In genomic region chr17:44097110-44097810, GRCh38 we compare ENCODE assay signal across 10 cellular contexts. TPM values are rescaled to one million over a fixed set of nuclear protein-coding genes. Genes with fewer than 3 reads are reported as not detected.
DNase-seq lines count a peak whose midpoint lies in the region; ATAC-seq and TF ChIP-seq lines count a peak whose summit lies in the region.
"Had no signal": no experiment of that assay in that cellular context is flagged by ENCODE, and none has a peak within 500 bp of the region (broad histone marks: within the 10 kb centered on the region; RNA-seq: fewer than 3 reads in every experiment).

No MANE protein-coding gene starts in this region.

- no peak overlapping the region for H3K4me3 ChIP-seq in PC-3 (ENCODE audit: low read length)
- no peak overlapping the region for H3K4me3 ChIP-seq in esophagus muscularis mucosa
- no peak overlapping the region for H3K4me3 ChIP-seq in neural progenitor cell

- DNase-seq in AG20443 (ENCODE audit: low spot score) (peak; percentile 73), PC-3 (peak; percentile 22), esophagus muscularis mucosa (ENCODE audit: extremely low spot score) (no peak), neural progenitor cell (ENCODE audit: low spot score) (no peak), DMS 273 treated with DMSO at 0.1 percent for 48 hours (lab: John Stamatoyannopoulos, UW) (no peak), left colon (no peak)
- DNase-seq in activated CD4-positive, alpha-beta memory T cell treated with anti-CD3 and anti-CD28 coated beads, Interleukin-2, amount 10 ng/mL, durations not matched to agents 7 days and 5 days, result no peak
- DNase-seq: activated naive CD8-positive, alpha-beta T cell treated with anti-CD3 and anti-CD28 coated beads, Interleukin-2, amount 10 ng/mL, durations not matched to agents 7 days and 5 days; stimulated activated naive CD8-positive, alpha-beta T cell treated with anti-CD3 and anti-CD28 coated beads, Interleukin-15, amount 100 ng/mL, for 72 hours had no signal

- H3K9me3 ChIP-seq in PC-3 (ENCODE audit: low read length), result no peaks in the 10 kb centered on the region
- no peaks in the 10 kb centered on the region for H3K9me3 ChIP-seq in esophagus muscularis mucosa
- no peaks in the 10 kb centered on the region for H3K9me3 ChIP-seq in neural progenitor cell (ENCODE audit: low read depth)

- H3K79me2 ChIP-seq in PC-3 (ENCODE audit: low read length), result no peaks in the 10 kb centered on the region
- H3K79me2 ChIP-seq in neural progenitor cell (ENCODE audit: low read depth), result peaks cover 7% of the 10 kb centered on the region

- H4K20me1 ChIP-seq in PC-3 (ENCODE audit: low read length), result no peaks in the 10 kb centered on the region
- no peaks in the 10 kb centered on the region for H4K20me1 ChIP-seq in neural progenitor cell (ENCODE audit: low read depth)

- intact Hi-C loops in PC-3 (cut with micrococcal nuclease), result no loop called here
- intact Hi-C loops in esophagus muscularis mucosa (cut with DNase I), result no loop called here
- intact Hi-C loops in left colon (cut with DNase I, micrococcal nuclease), result no loop called here

- H3K4me1 Mint-ChIP-seq in neural progenitor cell, result peaks cover 43% of the 10 kb centered on the region
- peaks cover 10% of the 10 kb centered on the region for H3K4me1 Mint-ChIP-seq in activated CD4-positive, alpha-beta memory T cell treated with anti-CD3 and anti-CD28 coated beads, Interleukin-2, amount 10 ng/mL, durations not matched to agents 7 days and 5 days

- H3K9me3 Mint-ChIP-seq in neural progenitor cell, result no peaks in the 10 kb centered on the region
- no peaks in the 10 kb centered on the region for H3K9me3 Mint-ChIP-seq in activated CD4-positive, alpha-beta memory T cell treated with anti-CD3 and anti-CD28 coated beads, Interleukin-2, amount 10 ng/mL, durations not matched to agents 7 days and 5 days
- H3K9me3 Mint-ChIP-seq: activated naive CD8-positive, alpha-beta T cell treated with anti-CD3 and anti-CD28 coated beads, Interleukin-2, amount 10 ng/mL, durations not matched to agents 7 days and 5 days; stimulated activated naive CD8-positive, alpha-beta T cell treated with anti-CD3 and anti-CD28 coated beads, Interleukin-15, amount 100 ng/mL, for 72 hours had no signal

- BruUV-seq in PC-3 (replicated peaks; lab: Mats Ljungman, UMichigan), result no TSS peak

- H2AFZ ChIP-seq in PC-3 (ENCODE audit: low read length) (no peak overlapping the region), neural progenitor cell (replicated peaks) (no peak overlapping the region)

- peaks cover 5% of the 10 kb centered on the region for H3K27me3 Mint-ChIP-seq in neural progenitor cell (ENCODE audit: insufficient read depth, low read depth)
- no peaks in the 10 kb centered on the region for H3K27me3 Mint-ChIP-seq in activated CD4-positive, alpha-beta memory T cell treated with anti-CD3 and anti-CD28 coated beads, Interleukin-2, amount 10 ng/mL, durations not matched to agents 7 days and 5 days
- H3K27me3 Mint-ChIP-seq: activated naive CD8-positive, alpha-beta T cell treated with anti-CD3 and anti-CD28 coated beads, Interleukin-2, amount 10 ng/mL, durations not matched to agents 7 days and 5 days; stimulated activated naive CD8-positive, alpha-beta T cell treated with anti-CD3 and anti-CD28 coated beads, Interleukin-15, amount 100 ng/mL, for 72 hours had no signal

- 56% methylated on average over 7 of the region's 11 CpGs for WGBS in esophagus muscularis mucosa

- H3F3A ChIP-seq in PC-3 (ENCODE audit: low read length, unreplicated experiment) (no peaks in the 10 kb centered on the region), neural progenitor cell (ENCODE audit: low read depth) (peaks cover 36% of the 10 kb centered on the region)

- H3K27ac ChIP-seq in PC-3 (ENCODE audit: low read length) (no peak overlapping the region), esophagus muscularis mucosa (replicated peaks in 1 of 4) (peak overlapping the region; percentile 32 to 85 (median 72)), neural progenitor cell (peak overlapping the region; percentile 90)

- H3K36me3 Mint-ChIP-seq in neural progenitor cell, result no peaks in the 10 kb centered on the region
- H3K36me3 Mint-ChIP-seq in activated CD4-positive, alpha-beta memory T cell treated with anti-CD3 and anti-CD28 coated beads, Interleukin-2, amount 10 ng/mL, durations not matched to agents 7 days and 5 days (ENCODE audit: low read depth), result peaks cover 2% of the 10 kb centered on the region
- H3K36me3 Mint-ChIP-seq: activated naive CD8-positive, alpha-beta T cell treated with anti-CD3 and anti-CD28 coated beads, Interleukin-2, amount 10 ng/mL, durations not matched to agents 7 days and 5 days had no signal

- no peaks in the 10 kb centered on the region for H3K9me2 ChIP-seq in PC-3 (replicated peaks; ENCODE audit: low read length)

- CTCF ChIA-PET in PC-3 (lab: Charles Lee), result no interaction called here
- CTCF ChIA-PET in activated CD4-positive, alpha-beta memory T cell treated with anti-CD3 and anti-CD28 coated beads, Interleukin-2, amount 10 ng/mL, durations not matched to agents 7 days and 5 days (lab: Charles Lee), result interaction anchor here (0.9 kb wide), 1 partner anchor 19 kb away, joined by 3 read pairs; no protein-coding TSS in a partner anchor

- H3K36me3 ChIP-seq in PC-3 (ENCODE audit: low read depth, low read length), result no peaks in the 10 kb centered on the region
- peaks cover 13 to 27% (median 20%) of the 10 kb centered on the region in 4 donors for H3K36me3 ChIP-seq in esophagus muscularis mucosa
- H3K36me3 ChIP-seq in neural progenitor cell, result no peaks in the 10 kb centered on the region

- no peak overlapping the region for H3K9ac ChIP-seq in PC-3 (ENCODE audit: low read length)
- H3K9ac ChIP-seq in neural progenitor cell, result no peak overlapping the region

- H3K27me3 ChIP-seq in PC-3 (ENCODE audit: low read length) (no peaks in the 10 kb centered on the region), esophagus muscularis mucosa (no peaks in the 10 kb centered on the region), neural progenitor cell (no peaks in the 10 kb centered on the region)

- peaks cover 14% of the 10 kb centered on the region for H3K4me1 ChIP-seq in PC-3 (ENCODE audit: insufficient read depth, low read length)
- peaks cover 61 to 73% (median 63%) of the 10 kb centered on the region in 4 donors for H3K4me1 ChIP-seq in esophagus muscularis mucosa
- peaks cover 17% of the 10 kb centered on the region for H3K4me1 ChIP-seq in neural progenitor cell

- no peak for TF ChIP-seq POLR2A in esophagus muscularis mucosa (IDR thresholded peaks at IDR 0.05; ENCODE audit: low read depth)

- H3K4me3 Mint-ChIP-seq in neural progenitor cell, result no peak overlapping the region
- no peak overlapping the region for H3K4me3 Mint-ChIP-seq in activated CD4-positive, alpha-beta memory T cell treated with anti-CD3 and anti-CD28 coated beads, Interleukin-2, amount 10 ng/mL, durations not matched to agents 7 days and 5 days
- H3K4me3 Mint-ChIP-seq: activated naive CD8-positive, alpha-beta T cell treated with anti-CD3 and anti-CD28 coated beads, Interleukin-2, amount 10 ng/mL, durations not matched to agents 7 days and 5 days; stimulated activated naive CD8-positive, alpha-beta T cell treated with anti-CD3 and anti-CD28 coated beads, Interleukin-15, amount 100 ng/mL, for 72 hours had no signal

- no peak for TF ChIP-seq EP300 in esophagus muscularis mucosa (IDR thresholded peaks at IDR 0.05)

- H3K27ac Mint-ChIP-seq in neural progenitor cell, result peak overlapping the region; percentile 60
- no peak overlapping the region for H3K27ac Mint-ChIP-seq in activated CD4-positive, alpha-beta memory T cell treated with anti-CD3 and anti-CD28 coated beads, Interleukin-2, amount 10 ng/mL, durations not matched to agents 7 days and 5 days
- H3K27ac Mint-ChIP-seq: activated naive CD8-positive, alpha-beta T cell treated with anti-CD3 and anti-CD28 coated beads, Interleukin-2, amount 10 ng/mL, durations not matched to agents 7 days and 5 days had no signal

- ATAC-seq in PC-3, result no peak
- no peak for ATAC-seq in HG03159 (IDR thresholded peaks at IDR 0.05; ENCODE audit: unreplicated experiment)
- ATAC-seq in left colon, result no peak
- ATAC-seq: stimulated activated naive CD8-positive, alpha-beta T cell treated with anti-CD3 and anti-CD28 coated beads, Interleukin-15, amount 100 ng/mL, for 72 hours had no signal

- no peak for TF ChIP-seq CTCF in PC-3 (conservative IDR thresholded peaks at IDR 0.05; ENCODE audit: low read depth, low read length)
- no peak for TF ChIP-seq CTCF in esophagus muscularis mucosa (IDR thresholded peaks at IDR 0.05)
- no peak for TF ChIP-seq CTCF in neural progenitor cell (IDR thresholded peaks at IDR 0.05)

- POLR2A ChIA-PET in PC-3 (lab: Charles Lee; ENCODE audit: unreplicated experiment), result no interaction called here
- POLR2A ChIA-PET in activated CD4-positive, alpha-beta memory T cell treated with anti-CD3 and anti-CD28 coated beads, Interleukin-2, amount 10 ng/mL, durations not matched to agents 7 days and 5 days (lab: Charles Lee), result no interaction called here

- H3K4me2 ChIP-seq in PC-3 (ENCODE audit: low read length), result no peak overlapping the region
- no peak overlapping the region for H3K4me2 ChIP-seq in neural progenitor cell

RNA-seq across cellular contexts. Expression of gene HDAC5, which starts 26.2 kb away (rescaled TPM):
- total RNA-seq in PC-3 (2014; rRNA removed), result 39.1 and 47.1 TPM in 2 replicates
- total RNA-seq in esophagus muscularis mucosa, result 100 to 1,000 TPM in 3 of 4 donors, 10 to 100 TPM in 1; 75.6 to 237 (median 130) TPM
- total RNA-seq in neural progenitor cell (ENCODE audit: low replicate concordance), result 23.6 and 71.0 TPM in 2 replicates
- 10 to 100 TPM; 42.2 to 42.7 TPM for total RNA-seq in activated CD4-positive, alpha-beta memory T cell treated with anti-CD3 and anti-CD28 coated beads, Interleukin-2, amount 10 ng/mL, durations not matched to agents 7 days and 5 days
- 10 to 100 TPM; 13.8 to 42.8 TPM for total RNA-seq in left colon

RNA-seq across cellular contexts. Expression of gene G6PC3, which starts 26.7 kb away (rescaled TPM):
- total RNA-seq in PC-3 (2014; rRNA removed) (60.1 and 69.5 TPM in 2 replicates), esophagus muscularis mucosa (10 to 100 TPM; 23.9 to 37.5 (median 30.7) TPM), neural progenitor cell (ENCODE audit: low replicate concordance) (16.6 and 55.1 TPM in 2 replicates), left colon (10 to 100 TPM; 31.2 to 38.2 TPM)
- total RNA-seq in activated CD4-positive, alpha-beta memory T cell treated with anti-CD3 and anti-CD28 coated beads, Interleukin-2, amount 10 ng/mL, durations not matched to agents 7 days and 5 days, result 10 to 100 TPM; 19.3 to 19.9 TPM

RNA-seq across cellular contexts. Expression of gene LSM12, which starts 30.8 kb away (rescaled TPM):
- total RNA-seq in PC-3 (2014; rRNA removed) (118 and 123 TPM in 2 replicates), esophagus muscularis mucosa (10 to 100 TPM; 37.8 to 59.2 (median 46.0) TPM), neural progenitor cell (ENCODE audit: low replicate concordance) (69.6 and 76.7 TPM in 2 replicates), left colon (10 to 100 TPM; 43.4 to 59.7 TPM)
- total RNA-seq in activated CD4-positive, alpha-beta memory T cell treated with anti-CD3 and anti-CD28 coated beads, Interleukin-2, amount 10 ng/mL, durations not matched to agents 7 days and 5 days, result 10 to 100 TPM; 61.1 to 62.8 TPM

RNA-seq across cellular contexts. Expression of gene HROB, which starts 44.5 kb away (rescaled TPM):
- total RNA-seq in PC-3 (2014; rRNA removed) (13.5 and 14.3 TPM in 2 replicates), esophagus muscularis mucosa (1 to 10 TPM; 1.7 to 4.6 (median 2.6) TPM), neural progenitor cell (ENCODE audit: low replicate concordance) (6.5 and 11.0 TPM in 2 replicates), left colon (1 to 10 TPM in 1 of 2 donors, under 1 TPM in 1; 0.78 to 3.6 TPM)
- total RNA-seq in activated CD4-positive, alpha-beta memory T cell treated with anti-CD3 and anti-CD28 coated beads, Interleukin-2, amount 10 ng/mL, durations not matched to agents 7 days and 5 days, result 10 to 100 TPM; 13.4 to 13.5 TPM

Comparison
In these comparisons a context has a peak if more than half of its experiments do, and no peak if none do; other contexts are left out.
1. DNase-seq: peak in AG20443 (single experiment) and PC-3 (single experiment); none in esophagus muscularis mucosa (single experiment), neural progenitor cell (single experiment), DMS 273 treated with DMSO at 0.1 percent for 48 hours (single experiment), activated CD4-positive, alpha-beta memory T cell treated with anti-CD3 and anti-CD28 coated beads, Interleukin-2, amount 10 ng/mL, durations not matched to agents 7 days and 5 days (single experiment) and left colon (0 of 2).